In the genomic region with DNA sequence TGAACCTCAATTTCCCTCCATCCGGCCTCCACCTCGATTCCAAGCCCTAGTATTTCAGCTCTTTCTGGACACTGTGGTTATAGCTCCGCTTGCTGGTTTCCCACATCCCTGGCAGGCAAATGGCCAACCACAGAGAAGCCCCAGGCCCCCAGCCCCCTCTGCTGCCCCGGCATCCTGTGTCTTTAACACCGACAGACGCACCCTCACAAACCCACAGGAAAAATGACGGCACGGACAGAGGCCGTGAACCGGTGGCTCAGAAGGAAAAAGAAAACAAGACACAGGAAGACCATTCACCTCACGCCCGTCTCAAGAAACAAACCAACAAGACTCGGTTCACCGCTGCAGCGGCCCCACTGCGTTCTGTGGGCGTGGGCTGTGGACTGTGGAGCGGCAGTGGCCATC, we compare ENCODE assay signal across 12 cellular contexts. TPM values are rescaled to one million over a fixed set of nuclear protein-coding genes. Genes with fewer than 3 reads are reported as not detected.
DNase-seq lines count a peak whose midpoint lies in the region; ATAC-seq, FAIRE-seq and TF ChIP-seq lines count a peak whose summit lies in the region.
"Had no signal": no experiment of that assay in that cellular context is flagged by ENCODE, and none has a peak within 500 bp of the region (broad histone marks: within the 10 kb centered on the region; RNA-seq: fewer than 3 reads in every experiment).

No MANE protein-coding gene starts in this region.

- peak overlapping the region; percentile 95 for H3K27ac ChIP-seq in HCT116 (ENCODE audit: low read depth, low read length)

- peak overlapping the region; percentile 57 for H3K9ac ChIP-seq in HCT116 (ENCODE audit: low read length)

- no peak for TF ChIP-seq CTCF in HCT116 (IDR thresholded peaks at IDR 0.05 in 2 of 3, conservative IDR thresholded peaks at IDR 0.05 in 1 of 3; ENCODE audit: borderline replicate concordance in 1 of 3, insufficient read depth in 1 of 3, low read depth in 2 of 3, low read length in 2 of 3)

- no peaks in the 10 kb centered on the region for H3K9me3 ChIP-seq in HCT116 (ENCODE audit: control insufficient read depth in 1 of 2, insufficient read depth in 1 of 2, low read depth in 1 of 2, low read length in 2 of 2)

- peak overlapping the region; percentile 5 to 58 for H3K27ac Mint-ChIP-seq in activated naive CD4-positive, alpha-beta T cell treated with anti-CD3 and anti-CD28 coated beads, Interleukin-2, amount 50 U/mL, for 72 hours
- H3K27ac Mint-ChIP-seq in memory B cell: peak overlapping the region; percentile 8

- peaks cover 15% of the 10 kb centered on the region for H3K79me2 ChIP-seq in HCT116 (ENCODE audit: insufficient read depth, low read length)

- H3K36me3 ChIP-seq in HCT116 (ENCODE audit: control insufficient read depth in 1 of 2, insufficient read depth in 2 of 2, low read length in 2 of 2): peaks cover 0 to 12% of the 10 kb centered on the region in 2 experiments; a peak in 2 of 4 replicates

- peaks cover 53 to 82% of the 10 kb centered on the region in 2 experiments for H3K4me1 ChIP-seq in HCT116 (ENCODE audit: control insufficient read depth in 1 of 2, insufficient read depth in 2 of 2, low read length in 2 of 2)

- POLR2A ChIA-PET in HCT116 (lab: Charles Lee): no interaction called here

- no peak for TF ChIP-seq POLR2A in HCT116 (IDR thresholded peaks at IDR 0.05; ENCODE audit: borderline replicate concordance, extremely low read depth, insufficient read depth, insufficient read length)

- H4K20me1 ChIP-seq in HCT116 (ENCODE audit: insufficient read depth): no peaks in the 10 kb centered on the region

- TF ChIP-seq RAD21 in HCT116 (IDR thresholded peaks at IDR 0.05; ENCODE audit: low read depth): no peak

- no peaks in the 10 kb centered on the region for H3K27me3 ChIP-seq in HCT116 (ENCODE audit: insufficient read depth, low read length)

- intact Hi-C loops in HCT116 (cut with micrococcal nuclease): no loop called here

- peak overlapping the region; percentile 46 for H3K4me3 Mint-ChIP-seq in memory B cell

- ATAC-seq in HCT116: no peak
- ATAC-seq in activated naive CD4-positive, alpha-beta T cell treated with anti-CD3 and anti-CD28 coated beads, Interleukin-2, amount 50 U/mL, for 72 hours: peak in 1 of 2 donors; percentile 16
- no peak for ATAC-seq in memory B cell (ENCODE audit: low read depth)
- no peak for ATAC-seq in GM21367 (IDR thresholded peaks at IDR 0.05; ENCODE audit: unreplicated experiment)

- CTCF ChIA-PET in HCT116 (lab: Charles Lee): no interaction called here

- H3K4me3 ChIP-seq in HCT116 (replicated peaks in 1 of 2; ENCODE audit: low read depth in 1 of 2, low read length in 2 of 2): 0 out of 4 replicates have a peak overlapping the region, but pooled peaks of 1 of the 2 experiments have one; percentile 56

- peaks cover 2% of the 10 kb centered on the region for H3K27me3 Mint-ChIP-seq in memory B cell

- BruUV-seq in HCT116 (replicated peaks; lab: Mats Ljungman, UMichigan): no TSS peak

- H3K36me3 Mint-ChIP-seq in activated naive CD4-positive, alpha-beta T cell treated with anti-CD3 and anti-CD28 coated beads, Interleukin-2, amount 50 U/mL, for 72 hours: no peaks in the 10 kb centered on the region
- no peaks in the 10 kb centered on the region for H3K36me3 Mint-ChIP-seq in memory B cell

- H3K9me3 Mint-ChIP-seq in activated naive CD4-positive, alpha-beta T cell treated with anti-CD3 and anti-CD28 coated beads, Interleukin-2, amount 50 U/mL, for 72 hours: no peaks in the 10 kb centered on the region
- H3K9me3 Mint-ChIP-seq in memory B cell: no peaks in the 10 kb centered on the region

- peak; percentile 40 for DNase-seq in A172 (ENCODE audit: low spot score)
- no peak for DNase-seq in HCT116 (ENCODE audit: low read depth, low spot score)
- DNase-seq in activated naive CD4-positive, alpha-beta T cell treated with anti-CD3 and anti-CD28 coated beads, Interleukin-2, amount 50 U/mL, for 72 hours (ENCODE audit: low spot score in 2 of 2): no peak
- no peak for DNase-seq in memory B cell (ENCODE audit: low spot score in 2 of 2)
- DNase-seq in HTR-8/SVneo (ENCODE audit: insufficient read length, low spot score): no peak
- DNase-seq in NCI-H1048 (lab: John Stamatoyannopoulos, UW): no peak
- DNase-seq in NCI-H2171 (lab: John Stamatoyannopoulos, UW): no peak
- DNase-seq: midbrain, SHP77 had no signal

- peaks cover 22% of the 10 kb centered on the region for H3K4me1 Mint-ChIP-seq in memory B cell

- no peak overlapping the region for H2AFZ ChIP-seq in HCT116 (ENCODE audit: low read depth, low read length, poor library complexity, severe bottlenecking)

- no peaks in the 10 kb centered on the region for H3K9me2 ChIP-seq in HCT116 (ENCODE audit: insufficient read depth)

- RAD21 ChIA-PET in HCT116 (lab: Charles Lee; ENCODE audit: low non-redundant PET in 1 of 2, low total read pairs in 2 of 2, uncharacterized antibody in 2 of 2, unreplicated experiment in 2 of 2): no interaction called here

- no peak for FAIRE-seq in HTR-8/SVneo (lab: Jason Lieb, UNC)
- FAIRE-seq: colon had no signal

- peak overlapping the region; percentile 88 for H3K4me2 ChIP-seq in HCT116 (ENCODE audit: low read length)

TF ChIP-seq in HCT116, 20 proteins besides CTCF, POLR2A, EP300 and RAD21 (continues in another document):
- TF ChIP-seq CBX3 (IDR thresholded peaks at IDR 0.05; ENCODE audit: low read depth): no peak
- no peak for TF ChIP-seq SIN3A (IDR thresholded peaks at IDR 0.05; ENCODE audit: low read depth)
- no peak for TF ChIP-seq ELF1 (IDR thresholded peaks at IDR 0.05; ENCODE audit: borderline replicate concordance, low read depth)
- no peak for TF ChIP-seq SP1 (IDR thresholded peaks at IDR 0.05; ENCODE audit: low read depth)
- no peak for TF ChIP-seq TCF7L2 (IDR thresholded peaks at IDR 0.05; ENCODE audit: borderline replicate concordance, extremely low read depth, insufficient read depth, insufficient read length)
- TF ChIP-seq SRF (IDR thresholded peaks at IDR 0.05; ENCODE audit: low read depth): no peak
- TF ChIP-seq ZNF274 (IDR thresholded peaks at IDR 0.05; ENCODE audit: low read depth, low read length): no peak
- no peak for TF ChIP-seq FOSL1 (IDR thresholded peaks at IDR 0.05; ENCODE audit: low read depth)
- TF ChIP-seq, protein P1, sequence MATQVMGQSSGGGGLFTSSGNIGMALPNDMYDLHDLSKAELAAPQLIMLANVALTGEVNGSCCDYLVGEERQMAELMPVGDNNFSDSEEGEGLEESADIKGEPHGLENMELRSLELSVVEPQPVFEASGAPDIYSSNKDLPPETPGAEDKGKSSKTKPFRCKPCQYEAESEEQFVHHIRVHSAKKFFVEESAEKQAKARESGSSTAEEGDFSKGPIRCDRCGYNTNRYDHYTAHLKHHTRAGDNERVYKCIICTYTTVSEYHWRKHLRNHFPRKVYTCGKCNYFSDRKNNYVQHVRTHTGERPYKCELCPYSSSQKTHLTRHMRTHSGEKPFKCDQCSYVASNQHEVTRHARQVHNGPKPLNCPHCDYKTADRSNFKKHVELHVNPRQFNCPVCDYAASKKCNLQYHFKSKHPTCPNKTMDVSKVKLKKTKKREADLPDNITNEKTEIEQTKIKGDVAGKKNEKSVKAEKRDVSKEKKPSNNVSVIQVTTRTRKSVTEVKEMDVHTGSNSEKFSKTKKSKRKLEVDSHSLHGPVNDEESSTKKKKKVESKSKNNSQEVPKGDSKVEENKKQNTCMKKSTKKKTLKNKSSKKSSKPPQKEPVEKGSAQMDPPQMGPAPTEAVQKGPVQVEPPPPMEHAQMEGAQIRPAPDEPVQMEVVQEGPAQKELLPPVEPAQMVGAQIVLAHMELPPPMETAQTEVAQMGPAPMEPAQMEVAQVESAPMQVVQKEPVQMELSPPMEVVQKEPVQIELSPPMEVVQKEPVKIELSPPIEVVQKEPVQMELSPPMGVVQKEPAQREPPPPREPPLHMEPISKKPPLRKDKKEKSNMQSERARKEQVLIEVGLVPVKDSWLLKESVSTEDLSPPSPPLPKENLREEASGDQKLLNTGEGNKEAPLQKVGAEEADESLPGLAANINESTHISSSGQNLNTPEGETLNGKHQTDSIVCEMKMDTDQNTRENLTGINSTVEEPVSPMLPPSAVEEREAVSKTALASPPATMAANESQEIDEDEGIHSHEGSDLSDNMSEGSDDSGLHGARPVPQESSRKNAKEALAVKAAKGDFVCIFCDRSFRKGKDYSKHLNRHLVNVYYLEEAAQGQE (IDR thresholded peaks at IDR 0.05; ENCODE audit: low read depth): no peak
- no peak for TF ChIP-seq POLR2AphosphoS5 (IDR thresholded peaks at IDR 0.05; ENCODE audit: low read depth, low read length)
- TF ChIP-seq EZH2 (IDR thresholded peaks at IDR 0.05): no peak
- TF ChIP-seq ZFX (IDR thresholded peaks at IDR 0.05): no peak
- no peak for TF ChIP-seq CEBPB (IDR thresholded peaks at IDR 0.05; ENCODE audit: low read depth)
- no peak for TF ChIP-seq EZH2phosphoT487 (IDR thresholded peaks at IDR 0.05; ENCODE audit: borderline replicate concordance)
- TF ChIP-seq YY1 (IDR thresholded peaks at IDR 0.05; ENCODE audit: extremely low read depth, insufficient replicate concordance, low read depth, low read length): no peak

RNA-seq across cellular contexts. Expression of a gene that starts 1.5 kb away (rescaled TPM):
- 126 and 133 TPM in 2 replicates for total RNA-seq in A172 (2014; rRNA removed; shearing (Covaris generic))
- 8.4 TPM for total RNA-seq in HCT116 (2021; ENCODE audit: unreplicated experiment)
- 14.0 and 15.3 TPM in 2 replicates for polyA plus RNA-seq in HCT116 (2012)
- not detected for total RNA-seq in activated naive CD4-positive, alpha-beta T cell treated with anti-CD3 and anti-CD28 coated beads, Interleukin-2, amount 50 U/mL, for 72 hours

RNA-seq across cellular contexts. Expression of a gene that starts 5.6 kb away (rescaled TPM):
- 104 and 109 TPM in 2 replicates for total RNA-seq in A172 (2014; rRNA removed; shearing (Covaris generic))
- total RNA-seq in HCT116 (2021; ENCODE audit: unreplicated experiment): 89.0 TPM
- 57.8 and 80.5 TPM in 2 replicates for polyA plus RNA-seq in HCT116 (2012)
- 10 to 100 TPM; 36.7 to 64.5 TPM for total RNA-seq in activated naive CD4-positive, alpha-beta T cell treated with anti-CD3 and anti-CD28 coated beads, Interleukin-2, amount 50 U/mL, for 72 hours

RNA-seq across cellular contexts. Expression of a gene that starts 15.0 kb away (rescaled TPM):
- 0.26 TPM in 1 of 2 replicates, not detected in the other for total RNA-seq in A172 (2014; rRNA removed; shearing (Covaris generic))
- 0.44 TPM for total RNA-seq in HCT116 (2021; ENCODE audit: unreplicated experiment)
- 0.25 and 0.41 TPM in 2 replicates for polyA plus RNA-seq in HCT116 (2012)
- total RNA-seq in activated naive CD4-positive, alpha-beta T cell treated with anti-CD3 and anti-CD28 coated beads, Interleukin-2, amount 50 U/mL, for 72 hours: not detected
- total RNA-seq: glomerular endothelial cell had no signal

RNA-seq across cellular contexts. Expression of a gene that starts 20.5 kb away (rescaled TPM):
- 1.6 TPM in 1 of 2 replicates, not detected in the other for total RNA-seq in A172 (2014; rRNA removed; shearing (Covaris generic))
- total RNA-seq in HCT116 (2021; ENCODE audit: unreplicated experiment): 3.1 TPM
- polyA plus RNA-seq in HCT116 (2012): 0.61 and 1.3 TPM in 2 replicates
- not detected for total RNA-seq in activated naive CD4-positive, alpha-beta T cell treated with anti-CD3 and anti-CD28 coated beads, Interleukin-2, amount 50 U/mL, for 72 hours
- total RNA-seq: glomerular endothelial cell had no signal

RNA-seq across cellular contexts. Expression of a gene that starts 30.2 kb away (rescaled TPM):
- total RNA-seq in A172 (2014; rRNA removed; shearing (Covaris generic)): 32.3 and 33.5 TPM in 2 replicates
- total RNA-seq in HCT116 (2021; ENCODE audit: unreplicated experiment): 114 TPM
- 132 and 183 TPM in 2 replicates for polyA plus RNA-seq in HCT116 (2012)
- 10 to 100 TPM; 17.8 to 21.9 TPM for total RNA-seq in activated naive CD4-positive, alpha-beta T cell treated with anti-CD3 and anti-CD28 coated beads, Interleukin-2, amount 50 U/mL, for 72 hours

Comparison
In these comparisons a context has a peak if more than half of its experiments do, and no peak if none do; other contexts are left out.
1. RNA of a gene that starts 1.5 kb away (total RNA-seq): 126 to 133 TPM in A172; 8.4 TPM in HCT116 (single experiment) and not detected in activated naive CD4-positive, alpha-beta T cell treated with anti-CD3 and anti-CD28 coated beads, Interleukin-2, amount 50 U/mL, for 72 hours; every median in the first group is over 10 times any median in the second.